12 cellular contexts compared by ENCODE assay signal in genomic region chr18:47120428-47120827, GRCh38.
DNase-seq lines count a peak whose midpoint lies in the region; ATAC-seq and TF ChIP-seq lines count a peak whose summit lies in the region.
"Had no signal": no experiment of that assay in that cellular context is flagged by ENCODE, and none has a peak within 500 bp of the region (broad histone marks: within the 10 kb centered on the region; RNA-seq: fewer than 3 reads in every experiment).

No MANE protein-coding gene starts in this region.

- peak; percentile 97 for ATAC-seq in GM18870 (IDR thresholded peaks at IDR 0.05; ENCODE audit: unreplicated experiment)
- ATAC-seq in HG02623 (IDR thresholded peaks at IDR 0.05; ENCODE audit: unreplicated experiment): peak; percentile 93
- peak; percentile 94 for ATAC-seq in HG03460 (IDR thresholded peaks at IDR 0.05; ENCODE audit: unreplicated experiment)
- ATAC-seq: gastroesophageal sphincter had no signal

- DNase-seq in GM12864 (ENCODE audit: low read depth) (peak; percentile 41), CD1c-positive myeloid dendritic cell (ENCODE audit: extremely low spot score) (no peak), DMS 273 (lab: John Stamatoyannopoulos, UW; ENCODE audit: unreplicated experiment) (no peak), middle frontal gyrus (ENCODE audit: extremely low spot score, low spot score) (no peak), SIG-M5 treated with dmso at 0.1 percent for 504 hours (lab: John Stamatoyannopoulos, UW; ENCODE audit: unreplicated experiment) (no peak)
- DNase-seq: CD4-positive, alpha-beta memory T cell; cortex of kidney; NCI-H510A had no signal

- no peak for TF ChIP-seq CTCF in GM12864 (IDR thresholded peaks at IDR 0.05; ENCODE audit: low read depth, low read length, missing control alignments)

- no peak overlapping the region for H3K4me3 ChIP-seq in GM12864 (ENCODE audit: low read depth, low read length)
- H3K4me3 ChIP-seq: gastroesophageal sphincter had no signal
